ENCODE assay signal across 20 cellular contexts in the genomic region with DNA sequence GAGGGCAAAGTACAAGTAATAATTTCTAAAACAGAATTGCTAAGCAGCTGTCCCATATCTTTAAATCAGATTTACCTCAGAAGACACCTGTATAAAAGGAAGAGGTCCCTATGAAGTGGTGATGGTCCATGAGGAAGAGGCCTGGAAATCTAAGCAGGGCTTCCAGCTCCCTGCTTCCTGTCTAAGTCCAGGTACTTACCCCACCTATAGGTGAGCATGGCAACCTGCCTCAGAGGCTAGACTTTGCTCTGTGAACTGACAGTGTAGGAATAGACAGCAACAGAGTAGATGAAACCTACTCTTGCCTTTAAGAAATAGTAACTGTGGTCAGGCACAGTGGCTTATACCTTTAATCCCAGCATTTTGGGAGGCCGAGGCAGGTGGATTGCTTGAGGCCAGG. TPM values are rescaled to one million over a fixed set of nuclear protein-coding genes. Genes with fewer than 3 reads are reported as not detected.
A peak's percentile ranks its signal among the peaks of the same experiment; 100 is the strongest.
DNase-seq lines count a peak whose midpoint lies in the region; ATAC-seq, FAIRE-seq and TF ChIP-seq lines count a peak whose summit lies in the region.
"Had no signal": no experiment of that assay in that cellular context is flagged by ENCODE, and none has a peak within 500 bp of the region (broad histone marks: within the 10 kb centered on the region; RNA-seq: fewer than 3 reads in every experiment).

No MANE protein-coding gene starts in this region.

- peaks cover 18% of the 10 kb centered on the region for H3K4me1 Mint-ChIP-seq in activated CD4-positive, alpha-beta memory T cell treated with anti-CD3 and anti-CD28 coated beads for 36 hours (ENCODE audit: low read depth)

- H3K4me3 Mint-ChIP-seq in activated CD4-positive, alpha-beta memory T cell treated with anti-CD3 and anti-CD28 coated beads for 36 hours: no peak overlapping the region
- H3K4me3 Mint-ChIP-seq: activated B cell treated with CpG ODN at 0.5 μM for 24 hours; activated CD8-positive, alpha-beta T cell treated with anti-CD3 and anti-CD28 coated beads for 36 hours; dendritic cell treated with granulocyte-macrophage colony-stimulating factor and Interleukin-4, amounts not matched to agents 40 ng/mL and 50 ng/mL, for 4 days; nephron progenitor cell had no signal

- peak in 1 of 2 donors; percentile 26 for TF ChIP-seq CTCF in mammary epithelial cell (conservative IDR thresholded peaks at IDR 0.05 in 1 of 2, IDR thresholded peaks at IDR 0.05 in 1 of 2; ENCODE audit: extremely low read depth in 1 of 2, insufficient read depth in 1 of 2, low read depth in 1 of 2, low read length in 2 of 2)
- no peak for TF ChIP-seq CTCF in breast epithelium (IDR thresholded peaks at IDR 0.05)
- TF ChIP-seq CTCF in WERI-Rb-1 (IDR thresholded peaks at IDR 0.05; ENCODE audit: low read depth, low read length): peak; percentile 32
- peak in 1 of 5 experiments; percentile 16 for TF ChIP-seq CTCF in transverse colon (IDR thresholded peaks at IDR 0.05)

- DNase-seq in mammary epithelial cell: peak; percentile 3
- no peak for DNase-seq in breast epithelium (ENCODE audit: low spot score in 2 of 2)
- no peak for DNase-seq in WERI-Rb-1
- DNase-seq in islet precursor cell: peak; percentile 55
- DNase-seq in transverse colon: peak; percentile 35
- no peak for DNase-seq in activated CD4-positive, alpha-beta memory T cell treated with anti-CD3 and anti-CD28 coated beads for 36 hours
- no peak for DNase-seq in H54 (ENCODE audit: insufficient read length, low spot score)
- DNase-seq: activated B cell treated with CpG ODN at 0.5 μM for 24 hours; activated CD8-positive, alpha-beta T cell treated with anti-CD3 and anti-CD28 coated beads for 36 hours; activated T-cell treated with anti-CD3 and anti-CD28 coated beads, Interleukin-2, amount 50 U/mL, for 1 hour; GM23248; kidney glomerular epithelial cell; NCI-H1417; nephron progenitor cell; NK-92 treated with Interleukin-12 subunit alpha and Interleukin-12 subunit beta, amount 100 ng/mL, for 24 hours; sigmoid colon had no signal

- no peak for TF ChIP-seq EP300 in transverse colon (IDR thresholded peaks at IDR 0.05; ENCODE audit: low read depth)

- TF ChIP-seq POLR2A in breast epithelium (IDR thresholded peaks at IDR 0.05) (no peak), transverse colon (IDR thresholded peaks at IDR 0.05) (no peak), H54 (IDR thresholded peaks at IDR 0.05; ENCODE audit: low read depth, low read length) (no peak)

- H3K4me1 ChIP-seq in mammary epithelial cell (ENCODE audit: insufficient read depth, low read length): no peaks in the 10 kb centered on the region
- no peaks in the 10 kb centered on the region for H3K4me1 ChIP-seq in breast epithelium
- peaks cover 0 to 8% (median 0%) of the 10 kb centered on the region in 4 donors for H3K4me1 ChIP-seq in transverse colon
- H3K4me1 ChIP-seq: BLaER1, sigmoid colon had no signal

- H3K27me3 Mint-ChIP-seq in activated CD4-positive, alpha-beta memory T cell treated with anti-CD3 and anti-CD28 coated beads for 36 hours: no peaks in the 10 kb centered on the region
- H3K27me3 Mint-ChIP-seq: activated B cell treated with CpG ODN at 0.5 μM for 24 hours; activated CD8-positive, alpha-beta T cell treated with anti-CD3 and anti-CD28 coated beads for 36 hours; dendritic cell treated with granulocyte-macrophage colony-stimulating factor and Interleukin-4, amounts not matched to agents 40 ng/mL and 50 ng/mL, for 4 days had no signal

- CTCF ChIA-PET in mammary epithelial cell (lab: Charles Lee; ENCODE audit: low non-redundant PET): no interaction called here
- CTCF ChIA-PET in activated CD4-positive, alpha-beta memory T cell treated with anti-CD3 and anti-CD28 coated beads for 36 hours (lab: Charles Lee): interaction anchor here (1.4 kb wide), 1 partner anchor 54 kb away, joined by 5 read pairs; no protein-coding TSS in a partner anchor

- H3K79me2 ChIP-seq in mammary epithelial cell (ENCODE audit: insufficient read depth, low read length): no peaks in the 10 kb centered on the region

- no TSS peak for BruUV-seq in mammary epithelial cell (replicated peaks; lab: Mats Ljungman, UMichigan)

- H4K20me1 ChIP-seq in mammary epithelial cell (ENCODE audit: insufficient read depth, low read length): no peaks in the 10 kb centered on the region
- H4K20me1 ChIP-seq: BLaER1 had no signal

- H3K4me3 ChIP-seq in mammary epithelial cell (replicated peaks in 1 of 3; ENCODE audit: insufficient read depth in 1 of 3, low read depth in 2 of 3, low read length in 3 of 3) (no peak overlapping the region), breast epithelium (no peak overlapping the region), WERI-Rb-1 (ENCODE audit: low read depth, low read length) (no peak overlapping the region), transverse colon (no peak overlapping the region)
- H3K4me3 ChIP-seq: BLaER1, GM23248, sigmoid colon, SK-N-MC had no signal

- no peak for ATAC-seq in HG02678 (IDR thresholded peaks at IDR 0.05; ENCODE audit: unreplicated experiment)
- ATAC-seq: activated CD8-positive, alpha-beta T cell treated with anti-CD3 and anti-CD28 coated beads for 36 hours had no signal

- no peak overlapping the region for H3K4me2 ChIP-seq in mammary epithelial cell (ENCODE audit: insufficient read depth, low read depth, low read length)
- H3K4me2 ChIP-seq: BLaER1 had no signal

- in situ Hi-C loops in mammary epithelial cell (cut with MboI; ENCODE audit: low sequenced_read_pairs in 2 of 2) (no loop called here), transverse colon (cut with MboI; ENCODE audit: low pct_ligation_motif_present in 1 of 4, low pct_unique_long_range_greater_than_20kb in 1 of 4, low sequenced_read_pairs in 3 of 4) (no loop called here)

- H3K36me3 Mint-ChIP-seq in activated CD4-positive, alpha-beta memory T cell treated with anti-CD3 and anti-CD28 coated beads for 36 hours: no peaks in the 10 kb centered on the region

- no peak for FAIRE-seq in H54 (lab: Jason Lieb, UNC)

- no peaks in the 10 kb centered on the region for H3K9me3 Mint-ChIP-seq in activated CD4-positive, alpha-beta memory T cell treated with anti-CD3 and anti-CD28 coated beads for 36 hours
- H3K9me3 Mint-ChIP-seq: activated B cell treated with CpG ODN at 0.5 μM for 24 hours; dendritic cell treated with granulocyte-macrophage colony-stimulating factor and Interleukin-4, amounts not matched to agents 40 ng/mL and 50 ng/mL, for 4 days; nephron progenitor cell had no signal

- dilution Hi-C loops in mammary epithelial cell (cut with HindIII; ENCODE audit: low sequenced_read_pairs): no loop called here

- no peak overlapping the region for H3K9ac ChIP-seq in mammary epithelial cell (ENCODE audit: insufficient read depth, low read length)
- H3K9ac ChIP-seq: BLaER1, GM23248 had no signal

- WGBS in mammary epithelial cell (ENCODE audit: low coverage, missing lambda C conversion rate): 100% methylated on average over 1 of the region's 1 CpG
- WGBS in transverse colon (ENCODE audit: low coverage in 1 of 2), 2 donors: 60 to 82% methylated on average over 1 of the region's 1 CpG

- H2AFZ ChIP-seq in mammary epithelial cell (ENCODE audit: low read depth, low read length): no peak overlapping the region
- H2AFZ ChIP-seq: GM23248 had no signal

- no peak overlapping the region for H3K27ac Mint-ChIP-seq in activated CD4-positive, alpha-beta memory T cell treated with anti-CD3 and anti-CD28 coated beads for 36 hours
- H3K27ac Mint-ChIP-seq: activated B cell treated with CpG ODN at 0.5 μM for 24 hours; activated CD8-positive, alpha-beta T cell treated with anti-CD3 and anti-CD28 coated beads for 36 hours; dendritic cell treated with granulocyte-macrophage colony-stimulating factor and Interleukin-4, amounts not matched to agents 40 ng/mL and 50 ng/mL, for 4 days; nephron progenitor cell had no signal

- H3K27me3 ChIP-seq in mammary epithelial cell (ENCODE audit: insufficient read depth, low read length) (no peaks in the 10 kb centered on the region), breast epithelium (no peaks in the 10 kb centered on the region), WERI-Rb-1 (ENCODE audit: insufficient read depth, low read depth, severe bottlenecking) (no peaks in the 10 kb centered on the region), transverse colon (no peaks in the 10 kb centered on the region)
- H3K27me3 ChIP-seq: BLaER1, sigmoid colon had no signal

- H3K27ac ChIP-seq in mammary epithelial cell (ENCODE audit: insufficient read depth, low read depth, low read length): no peak overlapping the region
- no peak overlapping the region for H3K27ac ChIP-seq in breast epithelium
- H3K27ac ChIP-seq in WERI-Rb-1: no peak overlapping the region
- H3K27ac ChIP-seq in transverse colon: no peak overlapping the region
- H3K27ac ChIP-seq: BLaER1, GM23248, sigmoid colon, SK-N-MC had no signal

- H3K9me3 ChIP-seq in mammary epithelial cell (replicated peaks; ENCODE audit: insufficient read depth, low read length) (no peaks in the 10 kb centered on the region), breast epithelium (no peaks in the 10 kb centered on the region), WERI-Rb-1 (ENCODE audit: severe bottlenecking) (no peaks in the 10 kb centered on the region), transverse colon (no peaks in the 10 kb centered on the region)
- H3K9me3 ChIP-seq: BLaER1, sigmoid colon had no signal

- intact Hi-C loops in mammary epithelial cell (cut with micrococcal nuclease): no loop called here
- intact Hi-C loops in breast epithelium (cut with DNase I; ENCODE audit: low total_unique reads): no loop called here
- intact Hi-C loops in transverse colon (cut with DNase I; ENCODE audit: low total_unique reads): no loop called here
- intact Hi-C loops in activated CD4-positive, alpha-beta memory T cell treated with anti-CD3 and anti-CD28 coated beads for 36 hours (cut with micrococcal nuclease): no loop called here

- POLR2A ChIA-PET in activated CD4-positive, alpha-beta memory T cell treated with anti-CD3 and anti-CD28 coated beads for 36 hours (lab: Charles Lee): no interaction called here

- H3K36me3 ChIP-seq in mammary epithelial cell (ENCODE audit: insufficient read depth, low read length) (no peaks in the 10 kb centered on the region), breast epithelium (no peaks in the 10 kb centered on the region), WERI-Rb-1 (no peaks in the 10 kb centered on the region), transverse colon (no peaks in the 10 kb centered on the region)
- H3K36me3 ChIP-seq: BLaER1, sigmoid colon had no signal

RNA-seq across cellular contexts. Expression of gene ARRDC3, which starts 55.8 kb away (rescaled TPM):
- total RNA-seq in mammary epithelial cell: 10 to 100 TPM; 26.2 to 48.3 TPM
- 6.5 TPM for polyA plus RNA-seq in mammary epithelial cell
- 39.7 TPM for polyA minus RNA-seq in mammary epithelial cell
- total RNA-seq in breast epithelium: 100 to 1,000 TPM in 2 of 3 donors, 10 to 100 TPM in 1; 75.5 to 261 (median 100) TPM
- total RNA-seq in transverse colon: 10 to 100 TPM; 13.7 to 29.4 (median 27.5) TPM
- 10 to 100 TPM; 17.9 to 19.0 TPM for total RNA-seq in activated CD4-positive, alpha-beta memory T cell treated with anti-CD3 and anti-CD28 coated beads for 36 hours

Comparison
In these comparisons a context has a peak if more than half of its experiments do, and no peak if none do; other contexts are left out.
1. DNase-seq: peak in mammary epithelial cell (single experiment), islet precursor cell (single experiment) and transverse colon (single experiment); none in breast epithelium (0 of 2), WERI-Rb-1 (single experiment), activated CD4-positive, alpha-beta memory T cell treated with anti-CD3 and anti-CD28 coated beads for 36 hours (single experiment) and H54 (single experiment).